8 cellular contexts compared by ENCODE assay signal in genomic region chr18:46555724-46556123, GRCh38.
A peak's percentile ranks its signal among the peaks of the same experiment; 100 is the strongest.
DNase-seq lines count a peak whose midpoint lies in the region; ATAC-seq, FAIRE-seq and TF ChIP-seq lines count a peak whose summit lies in the region.

No MANE protein-coding gene starts in this region.

- H3K4me1 ChIP-seq in K562 (replicated peaks in 1 of 2; ENCODE audit: control insufficient read depth in 2 of 2, insufficient read depth in 2 of 2, low read length in 2 of 2): no peaks in the 10 kb centered on the region

- H3K27ac ChIP-seq in K562 (ENCODE audit: extremely low read depth, low read depth, low read length): no peak overlapping the region

- no TSS peak for BruUV-seq in K562 (replicated peaks; lab: Mats Ljungman, UMichigan)

- in situ Hi-C loops in K562 (cut with MboI): no loop called here

- no peak overlapping the region for H3K27ac Mint-ChIP-seq in activated T-helper 17 cell treated with anti-CD3 and anti-CD28 coated beads, Interleukin-2, amount 50 U/mL, for 72 hours

- ATAC-seq in K562 (peak; percentile 97), esophagus mucosa (no peak), HG02610 (IDR thresholded peaks at IDR 0.05; ENCODE audit: unreplicated experiment) (no peak)
- ATAC-seq in activated T-helper 17 cell treated with anti-CD3 and anti-CD28 coated beads, Interleukin-2, amount 50 U/mL, for 72 hours (replicated peaks): no peak

- TF ChIP-seq EP300 in K562 (IDR thresholded peaks at IDR 0.05; ENCODE audit: low read length): no peak

- TF ChIP-seq POLR2A in K562 (conservative IDR thresholded peaks at IDR 0.05): no peak

- H3K79me2 ChIP-seq in K562 (ENCODE audit: control insufficient read depth, insufficient read depth, low read length): no peaks in the 10 kb centered on the region

- CTCF ChIA-PET in K562 (lab: Yijun Ruan, JAX; ENCODE audit: low intra/inter-chr PET ratio): interaction anchor here (0.6 to 1.8 kb wide), 4 partner anchors 102 to 1194 kb away, joined by 3 to 7 read pairs (median 4); no protein-coding TSS in a partner anchor

- H4K20me1 ChIP-seq in K562 (replicated peaks; ENCODE audit: control insufficient read depth, insufficient read depth, low read length): no peaks in the 10 kb centered on the region

- no peaks in the 10 kb centered on the region for H3K9me3 Mint-ChIP-seq in activated T-helper 17 cell treated with anti-CD3 and anti-CD28 coated beads, Interleukin-2, amount 50 U/mL, for 72 hours

- TF ChIP-seq RAD21 in K562 (CRISPR knock-in tag; conservative IDR thresholded peaks at IDR 0.05 in 1 of 2, IDR thresholded peaks at IDR 0.05 in 1 of 2): peak; percentile 55 to 73

- H3K27me3 ChIP-seq in K562 (ENCODE audit: control insufficient read depth in 2 of 2, insufficient read depth in 2 of 2, low read length in 2 of 2): no peaks in the 10 kb centered on the region; a peak in 1 of 5 replicates

- FAIRE-seq in HTR-8/SVneo (lab: Jason Lieb, UNC) (no peak), K562 (lab: Jason Lieb, UNC) (peak; percentile 70)

- H3K9ac ChIP-seq in K562 (ENCODE audit: insufficient read depth in 1 of 2, low read depth in 2 of 2, low read length in 2 of 2): no peak overlapping the region

- POLR2A ChIA-PET in K562 (lab: Yijun Ruan, JAX): interaction anchor here (0.7 kb wide), 1 partner anchor 557 kb away, joined by 3 read pairs; no protein-coding TSS in a partner anchor

- H3K36me3 ChIP-seq in K562 (ENCODE audit: control insufficient read depth, insufficient read depth, low read length): no peaks in the 10 kb centered on the region

- H3K4me3 Mint-ChIP-seq in activated T-helper 17 cell treated with anti-CD3 and anti-CD28 coated beads, Interleukin-2, amount 50 U/mL, for 72 hours: no peak overlapping the region

- intact Hi-C loops in K562 (cut with micrococcal nuclease): loop anchor here (1.0 to 10.0 kb wide), 2 partner anchors 69 to 103 kb away; no protein-coding TSS in a partner anchor

- no peaks in the 10 kb centered on the region for H3K9me3 ChIP-seq in K562 (replicated peaks; ENCODE audit: control insufficient read depth, insufficient read depth, low read depth, low read length)

- H3K4me1 Mint-ChIP-seq in activated T-helper 17 cell treated with anti-CD3 and anti-CD28 coated beads, Interleukin-2, amount 50 U/mL, for 72 hours: no peaks in the 10 kb centered on the region

- DNase-seq in NCI-H82 (lab: John Stamatoyannopoulos, UW) (peak; percentile 64), NCI-H82 treated with DMSO at 0.1 percent for 48 hours (lab: John Stamatoyannopoulos, UW; ENCODE audit: unreplicated experiment) (no peak), HTR-8/SVneo (ENCODE audit: insufficient read length, low spot score) (peak; percentile 26), K562 (ENCODE audit: extremely low read depth in 1 of 4, low spot score in 3 of 4) (peak; percentile 53 to 60 (median 56)), medulla oblongata (ENCODE audit: extremely low spot score) (peak; percentile 75)

- TF ChIP-seq CTCF in K562 (IDR thresholded peaks at IDR 0.05 in 2 of 3, conservative IDR thresholded peaks at IDR 0.05 in 1 of 3; ENCODE audit: insufficient read depth in 2 of 3, low read depth in 1 of 3, low read length in 3 of 3): peak; percentile 59 to 78 (median 74)

- no peak overlapping the region for H3K4me3 ChIP-seq in K562

- H3K9me1 ChIP-seq in K562 (ENCODE audit: control insufficient read depth, insufficient read depth, low read length): no peaks in the 10 kb centered on the region

- H3K4me2 ChIP-seq in K562 (ENCODE audit: insufficient read depth, low read length): no peak overlapping the region

- no peak overlapping the region for H2AFZ ChIP-seq in K562 (ENCODE audit: low read depth, low read length)

- WGBS in K562 (ENCODE audit: insufficient coverage, low coverage, missing lambda C conversion rate): 4% methylated on average over 4 of the region's 4 CpGs

- H3K36me3 Mint-ChIP-seq in activated T-helper 17 cell treated with anti-CD3 and anti-CD28 coated beads, Interleukin-2, amount 50 U/mL, for 72 hours (ENCODE audit: low read depth): no peaks in the 10 kb centered on the region

- no peaks in the 10 kb centered on the region for H3K27me3 Mint-ChIP-seq in activated T-helper 17 cell treated with anti-CD3 and anti-CD28 coated beads, Interleukin-2, amount 50 U/mL, for 72 hours

TF ChIP-seq in K562, 482 proteins besides CTCF, POLR2A, EP300 and RAD21:
- TF ChIP-seq SMC3 (conservative IDR thresholded peaks at IDR 0.05; ENCODE audit: insufficient read depth, low read depth, low read length): peak; percentile 62
- TF ChIP-seq DEAF1 (CRISPR knock-in tag; IDR thresholded peaks at IDR 0.05): peak; percentile 45; the same call in 1 of the 2 replicates
- no peak for TF ChIP-seq MBD2 (IDR thresholded peaks at IDR 0.05; ENCODE audit: borderline replicate concordance, low read depth)
